Comparison of ENCODE assay signal across 20 cellular contexts in the genomic region with DNA sequence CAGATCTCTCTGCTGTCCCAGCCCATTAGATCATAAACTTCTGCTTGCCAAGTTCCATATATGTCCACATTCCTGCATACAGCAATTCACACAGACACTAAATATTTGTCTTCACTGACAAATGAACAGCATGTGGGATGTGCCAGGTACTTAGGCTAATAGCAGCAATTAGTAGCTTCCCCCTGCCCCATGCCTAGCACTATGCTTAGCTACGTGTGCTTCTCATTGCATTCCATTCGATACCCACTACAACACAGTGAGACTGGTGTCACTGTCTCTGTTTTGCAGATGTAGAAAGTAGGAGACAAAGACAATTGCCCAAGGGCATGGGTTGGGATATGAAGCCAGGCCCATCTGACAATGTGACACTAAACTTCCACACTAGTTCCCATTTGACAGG.
A peak's percentile ranks its signal among the peaks of the same experiment; 100 is the strongest.
DNase-seq lines count a peak whose midpoint lies in the region; ATAC-seq lines count a peak whose summit lies in the region.
"Had no signal": no experiment of that assay in that cellular context is flagged by ENCODE, and none has a peak within 500 bp of the region (broad histone marks: within the 10 kb centered on the region; RNA-seq: fewer than 3 reads in every experiment).

No MANE protein-coding gene starts in this region.

- H3K4me3 Mint-ChIP-seq in activated CD8-positive, alpha-beta memory T cell treated with anti-CD3 and anti-CD28 coated beads, Interleukin-2, amount 10 ng/mL, durations not matched to agents 7 days and 5 days, result no peak overlapping the region
- H3K4me3 Mint-ChIP-seq in effector memory CD8-positive, alpha-beta T cell, result peak overlapping the region; percentile 11 to 81
- H3K4me3 Mint-ChIP-seq in naive thymus-derived CD8-positive, alpha-beta T cell, result peak overlapping the region in 6 of 10 donors; percentile 48 to 92 (median 74)

- H3K36me3 ChIP-seq in KOPT-K1 (ENCODE audit: insufficient read depth, low read length), result no peaks in the 10 kb centered on the region

- no peak for ATAC-seq in activated CD8-positive, alpha-beta memory T cell treated with anti-CD3 and anti-CD28 coated beads, Interleukin-2, amount 10 ng/mL, durations not matched to agents 7 days and 5 days
- no peak for ATAC-seq in effector memory CD8-positive, alpha-beta T cell (replicated peaks)
- ATAC-seq in naive thymus-derived CD8-positive, alpha-beta T cell, result no peak
- no peak for ATAC-seq in HG02885 (IDR thresholded peaks at IDR 0.05; ENCODE audit: poor library complexity, unreplicated experiment)
- ATAC-seq in left colon, result no peak

- peaks cover 2% of the 10 kb centered on the region for H3K27me3 Mint-ChIP-seq in activated CD8-positive, alpha-beta memory T cell treated with anti-CD3 and anti-CD28 coated beads, Interleukin-2, amount 10 ng/mL, durations not matched to agents 7 days and 5 days
- no peaks in the 10 kb centered on the region for H3K27me3 Mint-ChIP-seq in effector memory CD8-positive, alpha-beta T cell
- no peaks in the 10 kb centered on the region for H3K27me3 Mint-ChIP-seq in naive thymus-derived CD8-positive, alpha-beta T cell

- DNase-seq in activated CD8-positive, alpha-beta memory T cell treated with anti-CD3 and anti-CD28 coated beads, Interleukin-2, amount 10 ng/mL, durations not matched to agents 7 days and 5 days, result peak; percentile 29
- no peak for DNase-seq in activated CD8-positive, alpha-beta memory T cell treated with anti-CD3 and anti-CD28 coated beads, Interleukin-2, amount 50 U/mL, for 4 hours
- no peak for DNase-seq in effector memory CD8-positive, alpha-beta T cell
- DNase-seq in naive thymus-derived CD8-positive, alpha-beta T cell, result no peak
- DNase-seq in NCI-H1930 (lab: John Stamatoyannopoulos, UW) (no peak), left colon (no peak)
- DNase-seq: AML-193, C1 segment of cervical spinal cord, DMS53, GF-D8, NCI-H1092, NCI-H1436, NCI-H2029, NCI-H2227 treated with DMSO at 0.1 percent for 48 hours, NCI-H510A, NCI-H82, OCI-M1, Right ventricle myocardium superior had no signal

- POLR2A ChIA-PET in naive thymus-derived CD8-positive, alpha-beta T cell (lab: Charles Lee), result no interaction called here

- no peak overlapping the region for H3K27ac Mint-ChIP-seq in activated CD8-positive, alpha-beta memory T cell treated with anti-CD3 and anti-CD28 coated beads, Interleukin-2, amount 10 ng/mL, durations not matched to agents 7 days and 5 days
- H3K27ac Mint-ChIP-seq in effector memory CD8-positive, alpha-beta T cell, result peak overlapping the region in 1 of 2 donors; percentile 87
- H3K27ac Mint-ChIP-seq in naive thymus-derived CD8-positive, alpha-beta T cell, result peak overlapping the region in 7 of 10 donors; percentile 8 to 90 (median 55)

- peak overlapping the region; percentile 55 for H3K27ac ChIP-seq in KOPT-K1 (ENCODE audit: low read depth, low read length, poor library complexity, severe bottlenecking)

- no peaks in the 10 kb centered on the region for H3K9me3 ChIP-seq in KOPT-K1 (ENCODE audit: insufficient read depth, low read length, poor library complexity, severe bottlenecking)

- H3K4me1 Mint-ChIP-seq in activated CD8-positive, alpha-beta memory T cell treated with anti-CD3 and anti-CD28 coated beads, Interleukin-2, amount 10 ng/mL, durations not matched to agents 7 days and 5 days, result peaks cover 44% of the 10 kb centered on the region
- peaks cover 35 to 38% of the 10 kb centered on the region in 2 donors for H3K4me1 Mint-ChIP-seq in effector memory CD8-positive, alpha-beta T cell (ENCODE audit: low read depth in 2 of 2)
- peaks cover 40 to 87% (median 65%) of the 10 kb centered on the region in 4 donors for H3K4me1 Mint-ChIP-seq in naive thymus-derived CD8-positive, alpha-beta T cell

- intact Hi-C loops in left colon (cut with DNase I, micrococcal nuclease), result no loop called here

- H3K36me3 Mint-ChIP-seq in activated CD8-positive, alpha-beta memory T cell treated with anti-CD3 and anti-CD28 coated beads, Interleukin-2, amount 10 ng/mL, durations not matched to agents 7 days and 5 days, result no peaks in the 10 kb centered on the region
- peaks cover 3% of the 10 kb centered on the region for H3K36me3 Mint-ChIP-seq in effector memory CD8-positive, alpha-beta T cell (ENCODE audit: insufficient read depth)
- no peaks in the 10 kb centered on the region for H3K36me3 Mint-ChIP-seq in naive thymus-derived CD8-positive, alpha-beta T cell

- CTCF ChIA-PET in activated CD8-positive, alpha-beta memory T cell treated with anti-CD3 and anti-CD28 coated beads, Interleukin-2, amount 10 ng/mL, durations not matched to agents 7 days and 5 days (lab: Charles Lee), result interaction anchor here (2.4 kb wide), 1 partner anchor 10 kb away, joined by 7 read pairs; no protein-coding TSS in a partner anchor

- no peaks in the 10 kb centered on the region for H3K9me3 Mint-ChIP-seq in activated CD8-positive, alpha-beta memory T cell treated with anti-CD3 and anti-CD28 coated beads, Interleukin-2, amount 10 ng/mL, durations not matched to agents 7 days and 5 days (ENCODE audit: low read depth)
- H3K9me3 Mint-ChIP-seq in effector memory CD8-positive, alpha-beta T cell, result no peaks in the 10 kb centered on the region
- peaks cover 0 to 2% (median 0%) of the 10 kb centered on the region in 9 donors for H3K9me3 Mint-ChIP-seq in naive thymus-derived CD8-positive, alpha-beta T cell
